9 cellular contexts compared by ENCODE assay signal in genomic region chr12:123267335-123267920, GRCh38. TPM values are rescaled to one million over a fixed set of nuclear protein-coding genes. Genes with fewer than 3 reads are reported as not detected.
DNase-seq lines count a peak whose midpoint lies in the region; ATAC-seq, FAIRE-seq and TF ChIP-seq lines count a peak whose summit lies in the region.
"Had no signal": no experiment of that assay in that cellular context is flagged by ENCODE, and none has a peak within 500 bp of the region (broad histone marks: within the 10 kb centered on the region; RNA-seq: fewer than 3 reads in every experiment).

No MANE protein-coding gene starts in this region.

- H4K20me1 ChIP-seq in BLaER1 (peaks cover 53% of the 10 kb centered on the region), HepG2 (ENCODE audit: insufficient read depth, low read length) (no peaks in the 10 kb centered on the region)

- TF ChIP-seq CTCF in HepG2 (CRISPR knock-in tag; IDR thresholded peaks at IDR 0.05) = no peak

- CTCF ChIA-PET in HepG2 (lab: Yijun Ruan, JAX; ENCODE audit: low intra/inter-chr PET ratio, low total read pairs) = no interaction called here

- H3K4me3 Mint-ChIP-seq in IgD-negative memory B cell = peak overlapping the region in 3 of 4 donors; percentile 26 to 88 (median 64)
- no peak overlapping the region for H3K4me3 Mint-ChIP-seq in natural killer cell treated with Interleukin-12 subunit alpha and Interleukin-12 subunit beta and Interleukin-15 and Interleukin-18, amount 100 ng/mL, for 72 hours

- peaks cover 52% of the 10 kb centered on the region for H3K36me3 ChIP-seq in BLaER1
- peaks cover 10 to 28% of the 10 kb centered on the region in 2 donors for H3K36me3 ChIP-seq in esophagus (ENCODE audit: control insufficient read depth in 2 of 2, insufficient read depth in 2 of 2, low read length in 1 of 2)
- H3K36me3 ChIP-seq in HepG2 (replicated peaks in 1 of 2; ENCODE audit: control insufficient read depth in 1 of 2, insufficient read depth in 2 of 2, low read length in 2 of 2) = peaks cover 23 to 38% of the 10 kb centered on the region in 2 experiments

- no TSS peak for BruUV-seq in HepG2 (replicated peaks; lab: Mats Ljungman, UMichigan)

- no peak for FAIRE-seq in HepG2 (lab: Jason Lieb, UNC)

- H3K36me3 Mint-ChIP-seq in IgD-negative memory B cell = no peaks in the 10 kb centered on the region
- no peaks in the 10 kb centered on the region for H3K36me3 Mint-ChIP-seq in natural killer cell treated with Interleukin-12 subunit alpha and Interleukin-12 subunit beta and Interleukin-15 and Interleukin-18, amount 100 ng/mL, for 72 hours

- peak overlapping the region; percentile 99 for H3K27ac ChIP-seq in BLaER1
- H3K27ac ChIP-seq in esophagus (ENCODE audit: low read depth in 2 of 2, low read length in 1 of 2) = peak overlapping the region; percentile 1 to 50
- H3K27ac ChIP-seq in HepG2 (ENCODE audit: extremely low read length, insufficient read depth, low read length) = no peak overlapping the region

- no peaks in the 10 kb centered on the region for H3K9me3 Mint-ChIP-seq in IgD-negative memory B cell
- no peaks in the 10 kb centered on the region for H3K9me3 Mint-ChIP-seq in natural killer cell treated with Interleukin-12 subunit alpha and Interleukin-12 subunit beta and Interleukin-15 and Interleukin-18, amount 100 ng/mL, for 72 hours

- H3K4me1 ChIP-seq in BLaER1 (peaks cover 42% of the 10 kb centered on the region), esophagus (ENCODE audit: control insufficient read depth in 2 of 2, insufficient read depth in 2 of 2, low read length in 1 of 2) (peaks cover 5 to 31% of the 10 kb centered on the region in 2 donors), HepG2 (ENCODE audit: insufficient read depth, low read length) (peaks cover 19% of the 10 kb centered on the region)

- no peaks in the 10 kb centered on the region for H3K27me3 ChIP-seq in BLaER1
- no peaks in the 10 kb centered on the region for H3K27me3 ChIP-seq in esophagus (ENCODE audit: control insufficient read depth in 1 of 2, insufficient read depth in 2 of 2, low read length in 2 of 2)
- no peaks in the 10 kb centered on the region; a peak in 1 of 5 replicates for H3K27me3 ChIP-seq in HepG2 (ENCODE audit: control insufficient read depth in 1 of 2, insufficient read depth in 2 of 2, low read length in 2 of 2)

- 87 to 91% methylated on average over 7 of the region's 7 CpGs for WGBS in esophagus, 2 donors
- 96% methylated on average over 4 of the region's 7 CpGs for WGBS in HepG2 (ENCODE audit: low lambda C conversion rate)

- intact Hi-C loops in HepG2 (cut with micrococcal nuclease; ENCODE audit: unreplicated experiment) = no loop called here

- H2AFZ ChIP-seq in HepG2 (ENCODE audit: low read length) = no peak overlapping the region

- no peak for TF ChIP-seq EP300 in HepG2 (IDR thresholded peaks at IDR 0.05; ENCODE audit: low read depth in 2 of 2, low read length in 2 of 2)
- TF ChIP-seq EP300 in HepG2 (CRISPR knock-in tag; IDR thresholded peaks at IDR 0.05; ENCODE audit: borderline replicate concordance) = no peak

- H3K27me3 Mint-ChIP-seq in IgD-negative memory B cell = no peaks in the 10 kb centered on the region
- H3K27me3 Mint-ChIP-seq in natural killer cell treated with Interleukin-12 subunit alpha and Interleukin-12 subunit beta and Interleukin-15 and Interleukin-18, amount 100 ng/mL, for 72 hours = no peaks in the 10 kb centered on the region

- peak overlapping the region in 2 of 3 donors; percentile 44 for H3K27ac Mint-ChIP-seq in IgD-negative memory B cell
- H3K27ac Mint-ChIP-seq in natural killer cell treated with Interleukin-12 subunit alpha and Interleukin-12 subunit beta and Interleukin-15 and Interleukin-18, amount 100 ng/mL, for 72 hours = no peak overlapping the region

- POLR2A ChIA-PET in HepG2 (lab: Yijun Ruan, JAX) = interaction anchor here (2.0 to 4.6 kb wide), 2 partner anchors 35 to 98 kb away, joined by 8 to 18 read pairs; partner anchors contain the start of genes MPHOSPH9 and MTRFR

- no peak for TF ChIP-seq POLR2A in HepG2 (IDR thresholded peaks at IDR 0.05; ENCODE audit: insufficient read depth in 1 of 2, low read depth in 2 of 2, low read length in 2 of 2)

- no peaks in the 10 kb centered on the region for H3K9me3 ChIP-seq in BLaER1
- H3K9me3 ChIP-seq in esophagus (ENCODE audit: control insufficient read depth in 2 of 2, insufficient read depth in 1 of 2, low read depth in 1 of 2, low read length in 1 of 2) = no peaks in the 10 kb centered on the region
- H3K9me3 ChIP-seq in HepG2 (ENCODE audit: low read length) = no peaks in the 10 kb centered on the region

- peaks cover 46% of the 10 kb centered on the region for H3K79me2 ChIP-seq in HepG2 (ENCODE audit: insufficient read depth, low read length)

- peak overlapping the region; percentile 100 for H3K4me2 ChIP-seq in BLaER1
- no peak overlapping the region for H3K4me2 ChIP-seq in HepG2 (ENCODE audit: low read depth, low read length)

- H3K4me1 Mint-ChIP-seq in IgD-negative memory B cell = peaks cover 7 to 10% (median 8%) of the 10 kb centered on the region in 3 donors
- peaks cover 6 to 20% of the 10 kb centered on the region in 2 donors for H3K4me1 Mint-ChIP-seq in natural killer cell treated with Interleukin-12 subunit alpha and Interleukin-12 subunit beta and Interleukin-15 and Interleukin-18, amount 100 ng/mL, for 72 hours (ENCODE audit: low read depth in 2 of 2)

- H3K9ac ChIP-seq in BLaER1 (peak overlapping the region; percentile 98), HepG2 (ENCODE audit: insufficient read depth, low read depth, low read length) (no peak overlapping the region)

- in situ Hi-C loops in HepG2 (cut with HindIII; ENCODE audit: extremely low pct_ligation_motif_present, low pct_unique_long_range_greater_than_20kb) = no loop called here

- ATAC-seq in HG03045 (IDR thresholded peaks at IDR 0.05; ENCODE audit: unreplicated experiment) (no peak), HepG2 (no peak)
- no peak for ATAC-seq in natural killer cell treated with Interleukin-12 subunit alpha and Interleukin-12 subunit beta and Interleukin-15 and Interleukin-18, amount 100 ng/mL, for 72 hours
- ATAC-seq: left lobe of liver had no signal

- DNase-seq in pons (ENCODE audit: low spot score) = peak; percentile 26
- no peak for DNase-seq in retina
- DNase-seq in HepG2 (ENCODE audit: low spot score) = no peak
- no peak for DNase-seq in natural killer cell treated with Interleukin-12 subunit alpha and Interleukin-12 subunit beta and Interleukin-15 and Interleukin-18, amount 100 ng/mL, for 72 hours (ENCODE audit: low spot score)

- TF ChIP-seq RAD21 in HepG2 (CRISPR knock-in tag; IDR thresholded peaks at IDR 0.05) = no peak

- H3K4me3 ChIP-seq in BLaER1 (0 out of 2 replicates have a peak overlapping the region, but pooled peaks have one; percentile 90), esophagus (ENCODE audit: low read depth in 1 of 2, low read length in 2 of 2) (no peak overlapping the region), HepG2 (replicated peaks in 1 of 3; ENCODE audit: insufficient read depth in 1 of 3, low read depth in 2 of 3, low read length in 3 of 3) (no peak overlapping the region)

RNA-seq across cellular contexts. Expression of gene CDK2AP1, which starts 4.2 kb away (rescaled TPM):
- polyA plus RNA-seq in IgD-negative memory B cell = 1.9 TPM
- 100 to 1,000 TPM; 111 to 213 TPM for polyA plus RNA-seq in esophagus
- 124 and 127 TPM in 2 replicates for total RNA-seq in HepG2 (2016; rRNA removed; fragmentation: Illumina TruSeq; extraction: Trizol)
- 231 and 242 TPM in 2 replicates for total RNA-seq in HepG2 (2016; cell fraction: cytosol; rRNA removed; fragmentation: Illumina TruSeq; extraction: Trizol; ENCODE audit: low read depth)
- 113 and 125 TPM in 2 replicates for total RNA-seq in HepG2 (2016; cell fraction: insoluble cytoplasmic fraction; rRNA removed; fragmentation: Illumina TruSeq; extraction: Trizol)
- total RNA-seq in HepG2 (2016; cell fraction: membrane; rRNA removed; fragmentation: Illumina TruSeq; extraction: Trizol) = 398 and 408 TPM in 2 replicates
- 62.2 and 68.8 TPM in 2 replicates for total RNA-seq in HepG2 (2016; cell fraction: nucleus; rRNA removed; fragmentation: Illumina TruSeq; extraction: Trizol)
- polyA plus RNA-seq in HepG2 (2011; rRNA removed) = 86.4 and 134 TPM in 2 replicates
- 58.8 and 85.6 TPM in 2 replicates for polyA plus RNA-seq in HepG2 (2011; cell fraction: cytosol; rRNA removed)
- 20.9 and 25.6 TPM in 2 replicates for polyA plus RNA-seq in HepG2 (2011; cell fraction: nucleus; rRNA removed)
- 65.6 and 68.7 TPM in 2 replicates for polyA plus RNA-seq in HepG2 (2012)
- polyA plus RNA-seq in HepG2 (2016; cell fraction: cytosol; fragmentation: Illumina TruSeq; extraction: Trizol; ENCODE audit: low read depth) = 579 and 634 TPM in 2 replicates
- 215 and 249 TPM in 2 replicates for polyA plus RNA-seq in HepG2 (2016; cell fraction: insoluble cytoplasmic fraction; fragmentation: Illumina TruSeq; extraction: Trizol; ENCODE audit: low read depth)
- 709 and 711 TPM in 2 replicates for polyA plus RNA-seq in HepG2 (2016; cell fraction: membrane; fragmentation: Illumina TruSeq; extraction: Trizol; ENCODE audit: low read depth)
- polyA plus RNA-seq in HepG2 (2016; cell fraction: nucleus; fragmentation: Illumina TruSeq; extraction: Trizol; ENCODE audit: insufficient read depth, low read depth) = 153 and 155 TPM in 2 replicates
- 55.7 and 80.7 TPM in 2 replicates for polyA minus RNA-seq in HepG2 (2011; rRNA and poly(A)+ RNA removed; ENCODE audit: low replicate concordance)
- polyA minus RNA-seq in HepG2 (2011; cell fraction: cytosol; rRNA and poly(A)+ RNA removed) = 29.3 and 31.7 TPM in 2 replicates
- 17.1 and 23.9 TPM in 2 replicates for polyA minus RNA-seq in HepG2 (2011; cell fraction: nucleus; rRNA and poly(A)+ RNA removed)
- total RNA-seq in natural killer cell treated with Interleukin-12 subunit alpha and Interleukin-12 subunit beta and Interleukin-15 and Interleukin-18, amount 100 ng/mL, for 72 hours = 10 to 100 TPM; 22.4 to 32.0 TPM

RNA-seq across cellular contexts. Expression of gene MTRFR, which starts 34.2 kb away (rescaled TPM):
- polyA plus RNA-seq in IgD-negative memory B cell (54.9 TPM), esophagus (10 to 100 TPM in 1 of 2 donors, 1 to 10 TPM in 1; 6.3 to 10.6 TPM), HepG2 (2011; rRNA removed) (6.6 and 7.1 TPM in 2 replicates)
- 9.9 and 10.0 TPM in 2 replicates for total RNA-seq in HepG2 (2016; rRNA removed; fragmentation: Illumina TruSeq; extraction: Trizol)
- total RNA-seq in HepG2 (2016; cell fraction: cytosol; rRNA removed; fragmentation: Illumina TruSeq; extraction: Trizol; ENCODE audit: low read depth) = 4.3 and 4.7 TPM in 2 replicates
- 10.1 and 11.8 TPM in 2 replicates for total RNA-seq in HepG2 (2016; cell fraction: insoluble cytoplasmic fraction; rRNA removed; fragmentation: Illumina TruSeq; extraction: Trizol)
- 7.4 and 8.2 TPM in 2 replicates for total RNA-seq in HepG2 (2016; cell fraction: membrane; rRNA removed; fragmentation: Illumina TruSeq; extraction: Trizol)
- 5.5 and 10.3 TPM in 2 replicates for total RNA-seq in HepG2 (2016; cell fraction: nucleus; rRNA removed; fragmentation: Illumina TruSeq; extraction: Trizol)
- 8.7 and 9.8 TPM in 2 replicates for polyA plus RNA-seq in HepG2 (2011; cell fraction: cytosol; rRNA removed)
- 5.2 and 6.4 TPM in 2 replicates for polyA plus RNA-seq in HepG2 (2011; cell fraction: nucleus; rRNA removed)
- 10.0 and 10.2 TPM in 2 replicates for polyA plus RNA-seq in HepG2 (2012)
- polyA plus RNA-seq in HepG2 (2016; cell fraction: cytosol; fragmentation: Illumina TruSeq; extraction: Trizol; ENCODE audit: low read depth) = 3.1 and 3.9 TPM in 2 replicates
- polyA plus RNA-seq in HepG2 (2016; cell fraction: insoluble cytoplasmic fraction; fragmentation: Illumina TruSeq; extraction: Trizol; ENCODE audit: low read depth) = 13.9 and 14.4 TPM in 2 replicates
- polyA plus RNA-seq in HepG2 (2016; cell fraction: membrane; fragmentation: Illumina TruSeq; extraction: Trizol; ENCODE audit: low read depth) = 4.7 and 4.9 TPM in 2 replicates
- polyA plus RNA-seq in HepG2 (2016; cell fraction: nucleus; fragmentation: Illumina TruSeq; extraction: Trizol; ENCODE audit: insufficient read depth, low read depth) = 10.7 and 11.4 TPM in 2 replicates
- 16.6 and 38.7 TPM in 2 replicates for polyA minus RNA-seq in HepG2 (2011; rRNA and poly(A)+ RNA removed; ENCODE audit: low replicate concordance)
- 3.7 and 7.1 TPM in 2 replicates for polyA minus RNA-seq in HepG2 (2011; cell fraction: cytosol; rRNA and poly(A)+ RNA removed)
- 17.9 and 18.5 TPM in 2 replicates for polyA minus RNA-seq in HepG2 (2011; cell fraction: nucleus; rRNA and poly(A)+ RNA removed)
- 10 to 100 TPM; 17.9 to 37.6 TPM for total RNA-seq in natural killer cell treated with Interleukin-12 subunit alpha and Interleukin-12 subunit beta and Interleukin-15 and Interleukin-18, amount 100 ng/mL, for 72 hours

RNA-seq across cellular contexts. Expression of gene MPHOSPH9, which starts 34.5 kb away (rescaled TPM):
- polyA plus RNA-seq in IgD-negative memory B cell (20.0 TPM), esophagus (1 to 10 TPM; 3.9 to 4.0 TPM), HepG2 (2011; rRNA removed) (12.8 and 20.3 TPM in 2 replicates)
- 63.4 and 105 TPM in 2 replicates for total RNA-seq in HepG2 (2016; rRNA removed; fragmentation: Illumina TruSeq; extraction: Trizol)
- total RNA-seq in HepG2 (2016; cell fraction: cytosol; rRNA removed; fragmentation: Illumina TruSeq; extraction: Trizol; ENCODE audit: low read depth) = 22.5 and 26.3 TPM in 2 replicates
- total RNA-seq in HepG2 (2016; cell fraction: insoluble cytoplasmic fraction; rRNA removed; fragmentation: Illumina TruSeq; extraction: Trizol) = 66.9 and 102 TPM in 2 replicates
- 48.3 and 55.1 TPM in 2 replicates for total RNA-seq in HepG2 (2016; cell fraction: membrane; rRNA removed; fragmentation: Illumina TruSeq; extraction: Trizol)
- total RNA-seq in HepG2 (2016; cell fraction: nucleus; rRNA removed; fragmentation: Illumina TruSeq; extraction: Trizol) = 87.6 and 95.5 TPM in 2 replicates
- 4.1 and 6.0 TPM in 2 replicates for polyA plus RNA-seq in HepG2 (2011; cell fraction: cytosol; rRNA removed)
- polyA plus RNA-seq in HepG2 (2011; cell fraction: nucleus; rRNA removed) = 15.1 and 19.3 TPM in 2 replicates
- 10.8 and 17.4 TPM in 2 replicates for polyA plus RNA-seq in HepG2 (2012)
- 3.7 and 5.2 TPM in 2 replicates for polyA plus RNA-seq in HepG2 (2016; cell fraction: cytosol; fragmentation: Illumina TruSeq; extraction: Trizol; ENCODE audit: low read depth)
- 42.2 and 54.4 TPM in 2 replicates for polyA plus RNA-seq in HepG2 (2016; cell fraction: insoluble cytoplasmic fraction; fragmentation: Illumina TruSeq; extraction: Trizol; ENCODE audit: low read depth)
- 9.7 and 16.5 TPM in 2 replicates for polyA plus RNA-seq in HepG2 (2016; cell fraction: membrane; fragmentation: Illumina TruSeq; extraction: Trizol; ENCODE audit: low read depth)
- polyA plus RNA-seq in HepG2 (2016; cell fraction: nucleus; fragmentation: Illumina TruSeq; extraction: Trizol; ENCODE audit: insufficient read depth, low read depth) = 50.0 and 51.4 TPM in 2 replicates
- polyA minus RNA-seq in HepG2 (2011; rRNA and poly(A)+ RNA removed; ENCODE audit: low replicate concordance) = 9.0 and 29.0 TPM in 2 replicates
- 28.6 and 33.4 TPM in 2 replicates for polyA minus RNA-seq in HepG2 (2011; cell fraction: cytosol; rRNA and poly(A)+ RNA removed)
- polyA minus RNA-seq in HepG2 (2011; cell fraction: nucleus; rRNA and poly(A)+ RNA removed) = 80.9 and 119 TPM in 2 replicates
- 100 to 1,000 TPM in 1 of 2 donors, 10 to 100 TPM in 1; 50.1 to 117 TPM for total RNA-seq in natural killer cell treated with Interleukin-12 subunit alpha and Interleukin-12 subunit beta and Interleukin-15 and Interleukin-18, amount 100 ng/mL, for 72 hours

Comparison
In these comparisons a context has a peak if more than half of its experiments do, and no peak if none do; other contexts are left out.
1. H3K27ac Mint-ChIP-seq: peak in IgD-negative memory B cell (2 of 3); none in natural killer cell treated with Interleukin-12 subunit alpha and Interleukin-12 subunit beta and Interleukin-15 and Interleukin-18, amount 100 ng/mL, for 72 hours (0 of 2).